ENCODE assay signal across 33 cellular contexts in genomic region chr3:13221491-13221890, GRCh38.
"Had no signal": no experiment of that assay in that cellular context is flagged by ENCODE, and none has a peak within 500 bp of the region (broad histone marks: within the 10 kb centered on the region; RNA-seq: fewer than 3 reads in every experiment).

No MANE protein-coding gene starts in this region.

- H3K4me3 ChIP-seq: SJCRH30, SK-N-MC had no signal

- H3K4me1 ChIP-seq: SJCRH30 had no signal

- H3K36me3 Mint-ChIP-seq: activated CD8-positive, alpha-beta memory T cell treated with anti-CD3 and anti-CD28 coated beads, Interleukin-2, amount 10 ng/mL, durations not matched to agents 7 days and 5 days; activated naive CD8-positive, alpha-beta T cell treated with anti-CD3 and anti-CD28 coated beads for 36 hours; T-cell had no signal

- H3K36me3 ChIP-seq: brain microvascular endothelial cell, SJCRH30, WERI-Rb-1 had no signal

- H3K27me3 Mint-ChIP-seq: activated CD8-positive, alpha-beta memory T cell treated with anti-CD3 and anti-CD28 coated beads, Interleukin-2, amount 10 ng/mL, durations not matched to agents 7 days and 5 days; activated naive CD8-positive, alpha-beta T cell treated with anti-CD3 and anti-CD28 coated beads for 36 hours; T-helper 17 cell had no signal

- H3K9me3 ChIP-seq: SJCRH30 had no signal

- H3K4me2 ChIP-seq: KMS-11 had no signal

- DNase-seq: activated CD4-positive, alpha-beta memory T cell treated with anti-CD3 and anti-CD28 coated beads, Interleukin-2, amount 10 ng/mL, durations not matched to agents 7 days and 5 days; activated CD4-positive, alpha-beta T cell treated with anti-CD3 and anti-CD28 coated beads for 1 hour; activated CD4-positive, alpha-beta T cell treated with anti-CD3 and anti-CD28 coated beads for 48 hours; activated CD4-positive, CD25-positive, alpha-beta regulatory T cell; activated CD8-positive, alpha-beta memory T cell treated with anti-CD3 and anti-CD28 coated beads for 24 hours; activated CD8-positive, alpha-beta memory T cell treated with anti-CD3 and anti-CD28 coated beads, Interleukin-2, amount 10 ng/mL, durations not matched to agents 7 days and 5 days; activated CD8-positive, alpha-beta memory T cell treated with anti-CD3 and anti-CD28 coated beads, Interleukin-2, amount 50 U/mL, for 48 hours; activated effector memory CD4-positive, alpha-beta T cell treated with Interleukin-2 at 50 U/mL for 16 hours; activated naive CD4-positive, alpha-beta T cell treated with anti-CD3 and anti-CD28 coated beads, Interleukin-2, amount 50 U/mL, for 16 hours; activated naive CD8-positive, alpha-beta T cell treated with anti-CD3 and anti-CD28 coated beads for 36 hours; activated T-cell treated with anti-CD3 and anti-CD28 coated beads, Interleukin-2, amount 50 U/mL, for 48 hours; amniotic stem cell; aorta; brain microvascular endothelial cell; central memory CD4-positive, alpha-beta T cell; NCI-H1092 treated with DMSO at 0.1 percent for 48 hours; NCI-H146; NCI-H187; NCI-H2029 treated with DMSO at 0.1 percent for 48 hours; NCI-H2107; NCI-H2171; NCI-H510A; NCI-H526; NCI-H748 treated with DMSO at 0.1 percent for 48 hours; OCI-M1; SHP77; SJCRH30; T-cell; T-helper 17 cell; T1000; WERI-Rb-1 had no signal

- H3K27me3 ChIP-seq: brain microvascular endothelial cell had no signal

- H3K27ac ChIP-seq: brain microvascular endothelial cell, KMS-11, SJCRH30, SK-N-MC, WERI-Rb-1 had no signal

- H3K27ac Mint-ChIP-seq: activated CD4-positive, alpha-beta memory T cell treated with anti-CD3 and anti-CD28 coated beads, Interleukin-2, amount 10 ng/mL, durations not matched to agents 7 days and 5 days; activated CD8-positive, alpha-beta memory T cell treated with anti-CD3 and anti-CD28 coated beads, Interleukin-2, amount 10 ng/mL, durations not matched to agents 7 days and 5 days; activated naive CD8-positive, alpha-beta T cell treated with anti-CD3 and anti-CD28 coated beads for 36 hours; T-cell; T-helper 17 cell had no signal

- H3K9ac ChIP-seq: KMS-11 had no signal

- H3K4me3 Mint-ChIP-seq: activated CD4-positive, alpha-beta memory T cell treated with anti-CD3 and anti-CD28 coated beads, Interleukin-2, amount 10 ng/mL, durations not matched to agents 7 days and 5 days; activated CD8-positive, alpha-beta memory T cell treated with anti-CD3 and anti-CD28 coated beads, Interleukin-2, amount 10 ng/mL, durations not matched to agents 7 days and 5 days; activated naive CD8-positive, alpha-beta T cell treated with anti-CD3 and anti-CD28 coated beads for 36 hours; T-cell; T-helper 17 cell had no signal

- H3K9me3 Mint-ChIP-seq: activated CD4-positive, alpha-beta memory T cell treated with anti-CD3 and anti-CD28 coated beads, Interleukin-2, amount 10 ng/mL, durations not matched to agents 7 days and 5 days; activated naive CD8-positive, alpha-beta T cell treated with anti-CD3 and anti-CD28 coated beads for 36 hours; T-cell had no signal
